Comparison of ENCODE assay signal across 24 cellular contexts in genomic region chr2:954687-955000, GRCh38. TPM values are rescaled to one million over a fixed set of nuclear protein-coding genes. Genes with fewer than 3 reads are reported as not detected.
A peak's percentile ranks its signal among the peaks of the same experiment; 100 is the strongest.
DNase-seq lines count a peak whose midpoint lies in the region; ATAC-seq and TF ChIP-seq lines count a peak whose summit lies in the region.
"Had no signal": no experiment of that assay in that cellular context is flagged by ENCODE, and none has a peak within 500 bp of the region (broad histone marks: within the 10 kb centered on the region; RNA-seq: fewer than 3 reads in every experiment).

No MANE protein-coding gene starts in this region.

- H3K4me2 ChIP-seq in OCI-LY7 (ENCODE audit: low read length): no peak overlapping the region
- H3K4me2 ChIP-seq: BLaER1 had no signal

- intact Hi-C loops in CD8-positive, alpha-beta T cell (cut with DNase I, micrococcal nuclease): loop anchor here (2.0 to 5.0 kb wide), 4 partner anchors 33 to 598 kb away; no protein-coding TSS in a partner anchor
- intact Hi-C loops in OCI-LY7 (cut with micrococcal nuclease; ENCODE audit: unreplicated experiment): no loop called here
- intact Hi-C loops in activated CD4-positive, alpha-beta memory T cell treated with anti-CD3 and anti-CD28 coated beads for 36 hours (cut with micrococcal nuclease): loop anchor here (5.0 kb wide), 1 partner anchor 593 kb away; no protein-coding TSS in a partner anchor
- intact Hi-C loops in uterus (cut with DNase I; ENCODE audit: low total_unique reads): no loop called here

- H3K27me3 Mint-ChIP-seq in CD8-positive, alpha-beta T cell (ENCODE audit: low read depth): peaks cover 17% of the 10 kb centered on the region
- H3K27me3 Mint-ChIP-seq in neural crest cell (ENCODE audit: low read depth): peaks cover 47% of the 10 kb centered on the region
- peaks cover 23% of the 10 kb centered on the region for H3K27me3 Mint-ChIP-seq in activated CD4-positive, alpha-beta memory T cell treated with anti-CD3 and anti-CD28 coated beads for 36 hours

- no peaks in the 10 kb centered on the region for H3K36me3 Mint-ChIP-seq in CD8-positive, alpha-beta T cell
- H3K36me3 Mint-ChIP-seq in neural crest cell (ENCODE audit: low read depth): peaks cover 3% of the 10 kb centered on the region
- no peaks in the 10 kb centered on the region for H3K36me3 Mint-ChIP-seq in activated CD4-positive, alpha-beta memory T cell treated with anti-CD3 and anti-CD28 coated beads for 36 hours
- H3K36me3 Mint-ChIP-seq: CD4-positive, alpha-beta memory T cell had no signal

- H3K36me3 ChIP-seq in CD8-positive, alpha-beta T cell (ENCODE audit: insufficient read depth, low read length): no peaks in the 10 kb centered on the region
- H3K36me3 ChIP-seq in OCI-LY7 (ENCODE audit: insufficient read depth, low read length): no peaks in the 10 kb centered on the region
- no peaks in the 10 kb centered on the region for H3K36me3 ChIP-seq in endocrine pancreas (ENCODE audit: control insufficient read depth, insufficient read depth, low read length)
- H3K36me3 ChIP-seq in uterus: no peaks in the 10 kb centered on the region
- H3K36me3 ChIP-seq: BLaER1 had no signal

- H3K4me1 Mint-ChIP-seq in CD8-positive, alpha-beta T cell (ENCODE audit: low read depth): peaks cover 29% of the 10 kb centered on the region
- peaks cover 11% of the 10 kb centered on the region for H3K4me1 Mint-ChIP-seq in neural crest cell
- peaks cover 8% of the 10 kb centered on the region for H3K4me1 Mint-ChIP-seq in activated CD4-positive, alpha-beta memory T cell treated with anti-CD3 and anti-CD28 coated beads for 36 hours (ENCODE audit: low read depth)

- BruUV-seq in OCI-LY7 (replicated peaks; lab: Mats Ljungman, UMichigan): no TSS peak

- H3K4me1 ChIP-seq in CD8-positive, alpha-beta T cell (ENCODE audit: insufficient read depth, low read length): peaks cover 10% of the 10 kb centered on the region
- H3K4me1 ChIP-seq in OCI-LY7 (ENCODE audit: insufficient read depth, low read length, poor library complexity, severe bottlenecking) (no peaks in the 10 kb centered on the region), endocrine pancreas (ENCODE audit: control insufficient read depth, insufficient read depth, low read length) (peaks cover 5% of the 10 kb centered on the region), uterus (peaks cover 0 to 17% of the 10 kb centered on the region in 2 donors)

- H3K9ac ChIP-seq in endocrine pancreas (ENCODE audit: control insufficient read depth, insufficient read depth, low read length): no peak overlapping the region
- H3K9ac ChIP-seq: BLaER1 had no signal

- ATAC-seq in CD8-positive, alpha-beta T cell: no peak
- ATAC-seq in HG02623 (IDR thresholded peaks at IDR 0.05; ENCODE audit: unreplicated experiment) (no peak), GM19023 (IDR thresholded peaks at IDR 0.05; ENCODE audit: unreplicated experiment) (no peak)

- TF ChIP-seq POLR2A in uterus (IDR thresholded peaks at IDR 0.05): no peak

- DNase-seq in CD8-positive, alpha-beta T cell: no peak
- DNase-seq in OCI-LY7 (ENCODE audit: low spot score): no peak
- no peak for DNase-seq in neural crest cell (ENCODE audit: low read depth, low spot score)
- no peak for DNase-seq in activated CD4-positive, alpha-beta memory T cell treated with anti-CD3 and anti-CD28 coated beads for 36 hours
- no peak for DNase-seq in uterus
- DNase-seq: Calu3; CD4-positive, alpha-beta memory T cell; GDM1; H9; KBM-7; MV-4-11; NCI-H1694; NCI-H2081 treated with DMSO at 0.1 percent for 48 hours; NCI-H446; Right ventricle myocardium superior had no signal

- H4K20me1 ChIP-seq in OCI-LY7 (ENCODE audit: insufficient read depth, low read length): no peaks in the 10 kb centered on the region

- H3K27ac Mint-ChIP-seq in CD8-positive, alpha-beta T cell: no peak overlapping the region
- H3K27ac Mint-ChIP-seq in neural crest cell (ENCODE audit: unreplicated experiment): peak overlapping the region; percentile 40
- H3K27ac Mint-ChIP-seq in activated CD4-positive, alpha-beta memory T cell treated with anti-CD3 and anti-CD28 coated beads for 36 hours: no peak overlapping the region
- H3K27ac Mint-ChIP-seq: H9, HFFc6 had no signal

- no peaks in the 10 kb centered on the region for H3K9me3 ChIP-seq in CD8-positive, alpha-beta T cell (ENCODE audit: low read length)
- H3K9me3 ChIP-seq in OCI-LY7 (ENCODE audit: low read length) (no peaks in the 10 kb centered on the region), endocrine pancreas (ENCODE audit: control insufficient read depth, low read length) (no peaks in the 10 kb centered on the region), uterus (no peaks in the 10 kb centered on the region)
- H3K9me3 ChIP-seq: BLaER1 had no signal

- H3K9me3 Mint-ChIP-seq in CD8-positive, alpha-beta T cell: no peaks in the 10 kb centered on the region
- H3K9me3 Mint-ChIP-seq in neural crest cell: no peaks in the 10 kb centered on the region
- H3K9me3 Mint-ChIP-seq in activated CD4-positive, alpha-beta memory T cell treated with anti-CD3 and anti-CD28 coated beads for 36 hours: no peaks in the 10 kb centered on the region
- H3K9me3 Mint-ChIP-seq: H9, HFFc6 had no signal

- CTCF ChIA-PET in CD8-positive, alpha-beta T cell (lab: Charles Lee): interaction anchor here (0.7 to 1.9 kb wide), 5 partner anchors 19 to 599 kb away, joined by 3 to 7 read pairs (median 3); no protein-coding TSS in a partner anchor
- CTCF ChIA-PET in OCI-LY7 (lab: Charles Lee; ENCODE audit: unreplicated experiment): no interaction called here
- CTCF ChIA-PET in activated CD4-positive, alpha-beta memory T cell treated with anti-CD3 and anti-CD28 coated beads for 36 hours (lab: Charles Lee): no interaction called here

- POLR2A ChIA-PET in CD8-positive, alpha-beta T cell (lab: Charles Lee): interaction anchor here (0.6 to 1.0 kb wide), 3 partner anchors 19 to 185 kb away, joined by 3 to 5 read pairs (median 3); no protein-coding TSS in a partner anchor
- POLR2A ChIA-PET in OCI-LY7 (lab: Charles Lee): no interaction called here
- POLR2A ChIA-PET in activated CD4-positive, alpha-beta memory T cell treated with anti-CD3 and anti-CD28 coated beads for 36 hours (lab: Charles Lee): interaction anchor here (0.5 kb wide), 1 partner anchor 56 kb away, joined by 3 read pairs; no protein-coding TSS in a partner anchor

- no peak overlapping the region for H3K4me3 ChIP-seq in CD8-positive, alpha-beta T cell (ENCODE audit: low read depth, low read length)
- H3K4me3 ChIP-seq in OCI-LY7 (ENCODE audit: low read depth, low read length, poor library complexity, severe bottlenecking) (no peak overlapping the region), endocrine pancreas (ENCODE audit: control insufficient read depth, insufficient read depth, low read length) (peak overlapping the region; percentile 49), uterus (no peak overlapping the region)
- H3K4me3 ChIP-seq: BLaER1 had no signal

- H2AFZ ChIP-seq in OCI-LY7 (ENCODE audit: low read length): no peak overlapping the region

- no peaks in the 10 kb centered on the region for H3K27me3 ChIP-seq in CD8-positive, alpha-beta T cell (ENCODE audit: insufficient read depth, low read length)
- H3K27me3 ChIP-seq in endocrine pancreas (ENCODE audit: control insufficient read depth, insufficient read depth, low read length) (no peaks in the 10 kb centered on the region), uterus (peaks cover 0 to 5% of the 10 kb centered on the region in 2 donors)

- TF ChIP-seq CTCF in CD8-positive, alpha-beta T cell (IDR thresholded peaks at IDR 0.05): no peak
- TF ChIP-seq CTCF in OCI-LY7 (conservative IDR thresholded peaks at IDR 0.05; ENCODE audit: low read length): 0 out of 2 replicates have a peak, but pooled peaks have one; percentile 12
- TF ChIP-seq CTCF in neural crest cell (conservative IDR thresholded peaks at IDR 0.05): peak; percentile 0
- TF ChIP-seq CTCF in uterus (IDR thresholded peaks at IDR 0.05): no peak

- H3K27ac ChIP-seq in CD8-positive, alpha-beta T cell (ENCODE audit: low read depth, low read length): no peak overlapping the region
- no peak overlapping the region for H3K27ac ChIP-seq in OCI-LY7 (ENCODE audit: low read depth, low read length, poor library complexity, severe bottlenecking)
- no peak overlapping the region for H3K27ac ChIP-seq in uterus
- H3K27ac ChIP-seq: BLaER1, HL-60 had no signal

- no peaks in the 10 kb centered on the region for H3K9me2 ChIP-seq in OCI-LY7 (ENCODE audit: insufficient read depth, low read length)

- peak overlapping the region; percentile 42 for H3K4me3 Mint-ChIP-seq in CD8-positive, alpha-beta T cell
- no peak overlapping the region for H3K4me3 Mint-ChIP-seq in neural crest cell
- no peak overlapping the region for H3K4me3 Mint-ChIP-seq in activated CD4-positive, alpha-beta memory T cell treated with anti-CD3 and anti-CD28 coated beads for 36 hours
- H3K4me3 Mint-ChIP-seq: CD4-positive, alpha-beta memory T cell; H9; HFFc6 had no signal

- no peaks in the 10 kb centered on the region for H3K79me2 ChIP-seq in OCI-LY7 (ENCODE audit: insufficient read depth, low read depth, low read length)

RNA-seq across cellular contexts. Expression of gene SNTG2, which starts 4.0 kb away (rescaled TPM):
- total RNA-seq in CD8-positive, alpha-beta T cell: 1 to 10 TPM; 5.1 to 5.3 TPM
- not detected in 2 replicates for total RNA-seq in OCI-LY7 (2014; rRNA removed; shearing (Covaris generic))
- not detected in 2 replicates for total RNA-seq in OCI-LY7 (2022)
- total RNA-seq in neural crest cell: 0.36 and 0.47 TPM in 2 replicates
- total RNA-seq in activated CD4-positive, alpha-beta memory T cell treated with anti-CD3 and anti-CD28 coated beads for 36 hours: under 1 TPM; 0.67 to 0.94 TPM
- 10 to 100 TPM in 3 of 4 donors, 1 to 10 TPM in 1; 3.2 to 46.2 (median 31.4) TPM for total RNA-seq in uterus
- total RNA-seq: Calu3, HepG2, HFFc6, HT-29, SK-MEL-5 had no signal

Comparison
In these comparisons a context has a peak if more than half of its experiments do, and no peak if none do; other contexts are left out.
1. CTCF ChIP-seq: peak in OCI-LY7 (single experiment) and neural crest cell (single experiment); none in CD8-positive, alpha-beta T cell (single experiment) and uterus (0 of 4).
2. intact Hi-C loops: an anchor here in CD8-positive, alpha-beta T cell (2.0 to 5.0 kb wide) and activated CD4-positive, alpha-beta memory T cell treated with anti-CD3 and anti-CD28 coated beads for 36 hours (5.0 kb wide); none called in OCI-LY7 and uterus.